ENCODE assay signal across 2 cellular contexts in genomic region chr3:184018424-184018973, GRCh38.
TF ChIP-seq lines count a peak whose summit lies in the region.

No MANE protein-coding gene starts in this region.

TF ChIP-seq in endothelial cell of umbilical vein, 7 proteins besides CTCF, POLR2A, EP300 and RAD21:
- TF ChIP-seq JUN (IDR thresholded peaks at IDR 0.05; ENCODE audit: borderline replicate concordance, insufficient read depth, insufficient read length, low read depth) (no peak), POLR2AphosphoS5 (IDR thresholded peaks at IDR 0.05; ENCODE audit: insufficient read depth, low read depth, low read length) (no peak), FOS (IDR thresholded peaks at IDR 0.05; ENCODE audit: borderline replicate concordance, insufficient read depth, low read length) (no peak), MYC (IDR thresholded peaks at IDR 0.05; ENCODE audit: low read depth, low read length) (no peak), EZH2 (IDR thresholded peaks at IDR 0.05; ENCODE audit: borderline replicate concordance, low read depth, low read length, severe bottlenecking) (no peak), MAX (IDR thresholded peaks at IDR 0.05; ENCODE audit: insufficient read depth, insufficient read length) (no peak), GATA2 (IDR thresholded peaks at IDR 0.05; ENCODE audit: insufficient read depth, insufficient read length, low read depth, low read length) (no peak)
TF ChIP-seq in endothelial cell of umbilical vein: peak in this region for 0.

TF ChIP-seq in GM12891, 5 proteins besides CTCF, POLR2A, EP300 and RAD21:
- no peak for TF ChIP-seq POU2F2 (IDR thresholded peaks at IDR 0.05; ENCODE audit: low read depth, low read length)
- TF ChIP-seq TAF1 (IDR thresholded peaks at IDR 0.05; ENCODE audit: low read depth, low read length), result no peak
- TF ChIP-seq PAX5 (IDR thresholded peaks at IDR 0.05; ENCODE audit: insufficient read depth, low read length, severe bottlenecking), result no peak
- TF ChIP-seq POLR2AphosphoS5 (IDR thresholded peaks at IDR 0.05; ENCODE audit: low read depth, low read length), result no peak
- TF ChIP-seq SPI1 (IDR thresholded peaks at IDR 0.05; ENCODE audit: low read depth, low read length), result no peak
